12 cellular contexts compared by ENCODE assay signal in the genomic region with DNA sequence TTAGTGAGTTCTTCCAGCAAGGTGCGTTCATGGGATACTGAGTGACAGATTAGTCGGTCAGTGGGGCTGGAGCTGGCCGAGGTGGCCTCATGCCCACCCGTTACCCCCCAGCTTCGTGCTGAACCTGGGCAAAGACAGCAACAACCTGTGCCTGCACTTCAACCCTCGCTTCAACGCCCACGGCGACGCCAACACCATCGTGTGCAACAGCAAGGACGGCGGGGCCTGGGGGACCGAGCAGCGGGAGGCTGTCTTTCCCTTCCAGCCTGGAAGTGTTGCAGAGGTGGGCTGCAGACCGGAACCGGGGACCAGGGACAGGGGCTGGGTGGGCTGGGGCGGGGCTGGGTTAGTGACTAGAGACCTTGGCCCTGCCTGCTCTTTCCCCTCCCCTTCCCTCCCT. TPM values are rescaled to one million over a fixed set of nuclear protein-coding genes. Genes with fewer than 3 reads are reported as not detected.
DNase-seq lines count a peak whose midpoint lies in the region; ATAC-seq and TF ChIP-seq lines count a peak whose summit lies in the region.
"Had no signal": no experiment of that assay in that cellular context is flagged by ENCODE, and none has a peak within 500 bp of the region (broad histone marks: within the 10 kb centered on the region; RNA-seq: fewer than 3 reads in every experiment).

No MANE protein-coding gene starts in this region.

- DNase-seq in CD14-positive monocyte (ENCODE audit: low spot score), result no peak
- no peak for DNase-seq in choroid plexus epithelial cell (ENCODE audit: low read depth)
- DNase-seq in H4 (ENCODE audit: low spot score), result no peak
- DNase-seq in effector memory CD8-positive, alpha-beta T cell, result no peak
- DNase-seq in NCI-H345 (lab: John Stamatoyannopoulos, UW), result no peak
- DNase-seq: activated CD4-positive, alpha-beta T cell treated with anti-CD3 and anti-CD28 coated beads, Interleukin-2, amount 50 U/mL, for 4 hours; amniotic stem cell; erythroblast; Karpas-422 had no signal

- H3K9me2 ChIP-seq in OCI-LY1 (ENCODE audit: low read depth, low read length), result no peaks in the 10 kb centered on the region

- H3K4me1 Mint-ChIP-seq in CD14-positive monocyte, result peaks cover 39% of the 10 kb centered on the region
- H3K4me1 Mint-ChIP-seq in effector memory CD8-positive, alpha-beta T cell (ENCODE audit: low read depth in 2 of 2), result peaks cover 30 to 37% of the 10 kb centered on the region in 2 donors

- H3K4me3 ChIP-seq in OCI-LY1 (ENCODE audit: low read depth, low read length, poor library complexity, severe bottlenecking) (peak overlapping the region; percentile 58), choroid plexus epithelial cell (ENCODE audit: low read depth, low read length) (peak overlapping the region; percentile 34), neutrophil (ENCODE audit: low read depth in 1 of 2, low read length in 1 of 2) (no peak overlapping the region)

- H3K4me1 ChIP-seq in OCI-LY1 (ENCODE audit: insufficient read depth, low read length, severe bottlenecking) (peaks cover 36% of the 10 kb centered on the region), neutrophil (ENCODE audit: control insufficient read depth in 1 of 2, insufficient read depth in 1 of 2, low read depth in 1 of 2, low read length in 1 of 2) (peaks cover 40 to 58% of the 10 kb centered on the region in 2 experiments)

- H3K36me3 ChIP-seq in OCI-LY1 (ENCODE audit: insufficient read depth, low read length), result no peaks in the 10 kb centered on the region
- H3K36me3 ChIP-seq in neutrophil, result peaks cover 5% of the 10 kb centered on the region

- no peaks in the 10 kb centered on the region for H3K27me3 Mint-ChIP-seq in CD14-positive monocyte (ENCODE audit: low read depth in 3 of 3)
- no peaks in the 10 kb centered on the region for H3K27me3 Mint-ChIP-seq in effector memory CD8-positive, alpha-beta T cell

- H3K9me3 Mint-ChIP-seq in CD14-positive monocyte, result no peaks in the 10 kb centered on the region
- H3K9me3 Mint-ChIP-seq in effector memory CD8-positive, alpha-beta T cell, result no peaks in the 10 kb centered on the region

- H3K27me3 ChIP-seq in OCI-LY1 (ENCODE audit: insufficient read depth, low read length) (no peaks in the 10 kb centered on the region), neutrophil (peaks cover 3% of the 10 kb centered on the region)

- H3K9me3 ChIP-seq in OCI-LY1 (ENCODE audit: low read length) (no peaks in the 10 kb centered on the region), neutrophil (no peaks in the 10 kb centered on the region)

- TF ChIP-seq CTCF in CD14-positive monocyte (IDR thresholded peaks at IDR 0.05) (no peak), OCI-LY1 (IDR thresholded peaks at IDR 0.05; ENCODE audit: low read length) (no peak), choroid plexus epithelial cell (conservative IDR thresholded peaks at IDR 0.05; ENCODE audit: low read depth, low read length) (no peak), neutrophil (IDR thresholded peaks at IDR 0.05) (no peak)

- no peak overlapping the region for H2AFZ ChIP-seq in OCI-LY1 (ENCODE audit: low read length)

- no peak overlapping the region for H3K4me3 Mint-ChIP-seq in CD14-positive monocyte
- peak overlapping the region in 1 of 2 donors; percentile 85 for H3K4me3 Mint-ChIP-seq in effector memory CD8-positive, alpha-beta T cell

- no peaks in the 10 kb centered on the region for H3F3A ChIP-seq in OCI-LY1 (ENCODE audit: insufficient read depth, low read length)

- peak overlapping the region; percentile 26; the same call in 1 of the 2 replicates for H3K9ac ChIP-seq in OCI-LY1 (ENCODE audit: low read length)

- H3K4me2 ChIP-seq in OCI-LY1 (ENCODE audit: low read length), result peak overlapping the region; percentile 33; the same call in 1 of the 2 replicates

- H3K79me2 ChIP-seq in OCI-LY1 (ENCODE audit: insufficient read depth, low read length), result no peaks in the 10 kb centered on the region

- peak overlapping the region; percentile 76 to 92 (median 87) for H3K27ac Mint-ChIP-seq in CD14-positive monocyte
- H3K27ac Mint-ChIP-seq in effector memory CD8-positive, alpha-beta T cell, result peak overlapping the region in 1 of 2 donors; percentile 98

- intact Hi-C loops in CD14-positive monocyte (cut with micrococcal nuclease), result loop anchor here in 1 of 2 donors (10.0 kb wide), 2 partner anchors 66 to 166 kb away; a partner anchor contains a TSS

- peaks cover 13 to 33% of the 10 kb centered on the region in 2 donors for H3K36me3 Mint-ChIP-seq in CD14-positive monocyte
- H3K36me3 Mint-ChIP-seq in effector memory CD8-positive, alpha-beta T cell (ENCODE audit: insufficient read depth), result peaks cover 37% of the 10 kb centered on the region

- peak overlapping the region; percentile 92 for H3K27ac ChIP-seq in OCI-LY1 (ENCODE audit: low read depth, low read length, poor library complexity, severe bottlenecking)
- H3K27ac ChIP-seq in neutrophil, result peak overlapping the region; percentile 93

- no peaks in the 10 kb centered on the region for H4K20me1 ChIP-seq in OCI-LY1 (ENCODE audit: insufficient read depth, low read length)

- ATAC-seq in effector memory CD8-positive, alpha-beta T cell (replicated peaks), result no peak
- no peak for ATAC-seq in HG03135 (IDR thresholded peaks at IDR 0.05; ENCODE audit: unreplicated experiment)

RNA-seq across cellular contexts. Expression of a gene that starts 2.9 kb away (rescaled TPM):
- polyA plus RNA-seq in CD14-positive monocyte, result 1,000 to 10,000 TPM; 1,719 to 1,844 TPM
- 1,239 and 1,549 TPM in 2 replicates for total RNA-seq in H4 (2014; rRNA removed; shearing (Covaris generic))

RNA-seq across cellular contexts. Expression of a gene that starts 7.8 kb away (rescaled TPM):
- 10 to 100 TPM; 47.3 to 49.2 TPM for polyA plus RNA-seq in CD14-positive monocyte
- 25.7 and 27.3 TPM in 2 replicates for total RNA-seq in H4 (2014; rRNA removed; shearing (Covaris generic))

RNA-seq across cellular contexts. Expression of a gene that starts 18.5 kb away (rescaled TPM):
- 10 to 100 TPM; 43.0 to 46.6 TPM for polyA plus RNA-seq in CD14-positive monocyte
- 18.3 and 21.9 TPM in 2 replicates for total RNA-seq in H4 (2014; rRNA removed; shearing (Covaris generic))

RNA-seq across cellular contexts. Expression of a gene that starts 19.8 kb away (rescaled TPM):
- 1 to 10 TPM; 1.0 to 4.3 TPM for polyA plus RNA-seq in CD14-positive monocyte
- total RNA-seq in H4 (2014; rRNA removed; shearing (Covaris generic)), result 9.0 and 9.3 TPM in 2 replicates

RNA-seq across cellular contexts. Expression of a gene that starts 38.9 kb away (rescaled TPM):
- 10 to 100 TPM; 20.0 TPM for polyA plus RNA-seq in CD14-positive monocyte
- total RNA-seq in H4 (2014; rRNA removed; shearing (Covaris generic)), result 6.9 and 14.7 TPM in 2 replicates

Comparison
In these comparisons a context has a peak if more than half of its experiments do, and no peak if none do; other contexts are left out.
1. H3K4me3 ChIP-seq: peak in OCI-LY1 (single experiment) and choroid plexus epithelial cell (single experiment); none in neutrophil (0 of 2).